In genomic region chr6:25756382-25757354, GRCh38 we compare ENCODE assay signal across 38 cellular contexts. TPM values are rescaled to one million over a fixed set of nuclear protein-coding genes. Genes with fewer than 3 reads are reported as not detected.
A peak's percentile ranks its signal among the peaks of the same experiment; 100 is the strongest.
DNase-seq lines count a peak whose midpoint lies in the region; ATAC-seq and TF ChIP-seq lines count a peak whose summit lies in the region.
"Had no signal": no experiment of that assay in that cellular context is flagged by ENCODE, and none has a peak within 500 bp of the region (broad histone marks: within the 10 kb centered on the region; RNA-seq: fewer than 3 reads in every experiment).

No MANE protein-coding gene starts in this region.

- peaks cover 43% of the 10 kb centered on the region for H3K27me3 Mint-ChIP-seq in activated T-cell treated with anti-CD3 and anti-CD28 coated beads, Interleukin-2, amount 50 U/mL, for 72 hours (ENCODE audit: low read depth)

- no peak for TF ChIP-seq CTCF in 22Rv1 (IDR thresholded peaks at IDR 0.05)
- no peak for TF ChIP-seq CTCF in VCaP (conservative IDR thresholded peaks at IDR 0.05)
- TF ChIP-seq CTCF in liver (IDR thresholded peaks at IDR 0.05; ENCODE audit: low read depth, low read length, missing input control) = no peak
- no peak for TF ChIP-seq CTCF in BE2C (IDR thresholded peaks at IDR 0.05; ENCODE audit: low read depth, low read length)

- ATAC-seq in activated T-cell treated with anti-CD3 and anti-CD28 coated beads, Interleukin-2, amount 50 U/mL, for 72 hours (replicated peaks in 1 of 2) = no peak
- ATAC-seq in HG03571 (IDR thresholded peaks at IDR 0.05; ENCODE audit: unreplicated experiment) = no peak
- ATAC-seq: PC-3; right cardiac atrium; Right ventricle myocardium inferior; stimulated activated effector memory CD8-positive, alpha-beta T cell treated with anti-CD3 and anti-CD28 coated beads, Interleukin-12 subunit alpha, Interleukin-12 subunit beta, amount 100 ng/mL, for 72 hours; WTC11 had no signal

- peaks cover 6 to 40% (median 29%) of the 10 kb centered on the region in 4 donors for H3K4me1 ChIP-seq in liver (ENCODE audit: control insufficient read depth in 4 of 4, insufficient read depth in 4 of 4, low read length in 3 of 4)
- H3K4me1 ChIP-seq in BE2C = no peaks in the 10 kb centered on the region
- H3K4me1 ChIP-seq: adrenal gland; BLaER1 treated with 17β-estradiol and CSF1 and Interleukin-3, amounts not matched to agents 10 nM and 100 nM; parathyroid adenoma had no signal

- H3K9me3 ChIP-seq in liver (ENCODE audit: control insufficient read depth in 4 of 4, low read length in 3 of 4) (no peaks in the 10 kb centered on the region), BE2C (no peaks in the 10 kb centered on the region)
- H3K9me3 ChIP-seq: adrenal gland; BLaER1 treated with 17β-estradiol and CSF1 and Interleukin-3, amounts not matched to agents 10 nM and 100 nM; Caco-2 had no signal

- H3K4me3 Mint-ChIP-seq in activated T-cell treated with anti-CD3 and anti-CD28 coated beads, Interleukin-2, amount 50 U/mL, for 72 hours = no peak overlapping the region
- H3K4me3 Mint-ChIP-seq: activated naive CD4-positive, alpha-beta T cell treated with anti-CD3 and anti-CD28 coated beads for 36 hours; activated T-helper 1 cell treated with anti-CD3 and anti-CD28 coated beads, Interleukin-12 subunit alpha, Interleukin-12 subunit beta, Interleukin-2, Interleukin-4 antibody, amounts not matched to agents 30 ng/mL and 10 ng/mL and 1 ng/mL, durations not matched to agents 14 hours and 24 hours and 36 hours; neural crest cell; stimulated activated effector memory CD8-positive, alpha-beta T cell treated with anti-CD3 and anti-CD28 coated beads, Interleukin-12 subunit alpha, Interleukin-12 subunit beta, amount 100 ng/mL, for 72 hours; WTC11 had no signal

- H3K27me3 ChIP-seq in liver (ENCODE audit: control insufficient read depth in 4 of 4, insufficient read depth in 4 of 4, low read length in 3 of 4) (no peaks in the 10 kb centered on the region), BE2C (no peaks in the 10 kb centered on the region)
- H3K27me3 ChIP-seq: adrenal gland; BLaER1 treated with 17β-estradiol and CSF1 and Interleukin-3, amounts not matched to agents 10 nM and 100 nM; brain microvascular endothelial cell had no signal

- peak overlapping the region; percentile 54 to 69 (median 68) for H3K4me3 ChIP-seq in liver (ENCODE audit: low read depth in 1 of 3, low read length in 3 of 3)
- no peak overlapping the region for H3K4me3 ChIP-seq in BE2C (ENCODE audit: low read depth, low read length)
- H3K4me3 ChIP-seq: adrenal gland; BLaER1 treated with 17β-estradiol and CSF1 and Interleukin-3, amounts not matched to agents 10 nM and 100 nM; lung had no signal

- peak; percentile 56 to 58 for TF ChIP-seq RAD21 in liver (IDR thresholded peaks at IDR 0.05)

- DNase-seq in LHCN-M2 (ENCODE audit: low read depth) = peak; percentile 2
- no peak for DNase-seq in BE2C
- no peak for DNase-seq in activated T-cell treated with anti-CD3 and anti-CD28 coated beads, Interleukin-2, amount 50 U/mL, for 72 hours
- no peak for DNase-seq in GM19238 (ENCODE audit: insufficient read length, low spot score)
- DNase-seq: ACHN; activated CD4-positive, alpha-beta T cell treated with anti-CD3 and anti-CD28 coated beads, Interleukin-2, amount 50 U/mL, for 4 hours; activated naive CD4-positive, alpha-beta T cell treated with anti-CD3 and anti-CD28 coated beads for 36 hours; adrenal gland; brain microvascular endothelial cell; Caco-2; DND-41; effector CD4-positive, alpha-beta T cell; foreskin fibroblast; head of caudate nucleus; Karpas-422; kidney; NCI-H1105; NCI-H1930; PC-3; right cardiac atrium; stimulated activated CD4-positive, alpha-beta T cell treated with anti-CD3 and anti-CD28 coated beads, Interleukin-4, amount 100 ng/mL, for 24 hours; T-helper 9 cell; trophoblast cell had no signal

- H3K36me3 Mint-ChIP-seq in activated T-cell treated with anti-CD3 and anti-CD28 coated beads, Interleukin-2, amount 50 U/mL, for 72 hours (ENCODE audit: insufficient read depth in 2 of 2) = no peaks in the 10 kb centered on the region
- H3K36me3 Mint-ChIP-seq: stimulated activated effector memory CD8-positive, alpha-beta T cell treated with anti-CD3 and anti-CD28 coated beads, Interleukin-12 subunit alpha, Interleukin-12 subunit beta, amount 100 ng/mL, for 72 hours; WTC11 had no signal

- peak overlapping the region in 1 of 2 donors; percentile 34 for H3K9ac ChIP-seq in liver (ENCODE audit: low read depth in 1 of 2, low read length in 2 of 2)
- H3K9ac ChIP-seq: BLaER1 treated with 17β-estradiol and CSF1 and Interleukin-3, amounts not matched to agents 10 nM and 100 nM; parathyroid adenoma had no signal

- no peaks in the 10 kb centered on the region for H3K4me1 Mint-ChIP-seq in activated T-cell treated with anti-CD3 and anti-CD28 coated beads, Interleukin-2, amount 50 U/mL, for 72 hours (ENCODE audit: low read depth)
- H3K4me1 Mint-ChIP-seq: neural crest cell; stimulated activated effector memory CD8-positive, alpha-beta T cell treated with anti-CD3 and anti-CD28 coated beads, Interleukin-12 subunit alpha, Interleukin-12 subunit beta, amount 100 ng/mL, for 72 hours; WTC11 had no signal

- H3K27ac ChIP-seq in 22Rv1 (peak overlapping the region; percentile 88; the same call in 1 of the 2 replicates), VCaP (peak overlapping the region; percentile 98), liver (ENCODE audit: low read depth in 1 of 2, low read length in 2 of 2) (peak overlapping the region; percentile 74 to 83)
- H3K27ac ChIP-seq: adrenal gland; BLaER1 treated with 17β-estradiol and CSF1 and Interleukin-3, amounts not matched to agents 10 nM and 100 nM; brain microvascular endothelial cell; epithelial cell of prostate; HL-60; parathyroid adenoma had no signal

- no peaks in the 10 kb centered on the region for H3K9me3 Mint-ChIP-seq in activated T-cell treated with anti-CD3 and anti-CD28 coated beads, Interleukin-2, amount 50 U/mL, for 72 hours
- H3K9me3 Mint-ChIP-seq: activated naive CD4-positive, alpha-beta T cell treated with anti-CD3 and anti-CD28 coated beads for 36 hours; activated T-helper 1 cell treated with anti-CD3 and anti-CD28 coated beads, Interleukin-12 subunit alpha, Interleukin-12 subunit beta, Interleukin-2, Interleukin-4 antibody, amounts not matched to agents 30 ng/mL and 10 ng/mL and 1 ng/mL, durations not matched to agents 14 hours and 24 hours and 36 hours; neural crest cell; stimulated activated effector memory CD8-positive, alpha-beta T cell treated with anti-CD3 and anti-CD28 coated beads, Interleukin-12 subunit alpha, Interleukin-12 subunit beta, amount 100 ng/mL, for 72 hours; WTC11 had no signal

- no peak overlapping the region for H3K27ac Mint-ChIP-seq in activated T-cell treated with anti-CD3 and anti-CD28 coated beads, Interleukin-2, amount 50 U/mL, for 72 hours
- H3K27ac Mint-ChIP-seq: activated naive CD4-positive, alpha-beta T cell treated with anti-CD3 and anti-CD28 coated beads for 36 hours; activated T-helper 1 cell treated with anti-CD3 and anti-CD28 coated beads, Interleukin-12 subunit alpha, Interleukin-12 subunit beta, Interleukin-2, Interleukin-4 antibody, amounts not matched to agents 30 ng/mL and 10 ng/mL and 1 ng/mL, durations not matched to agents 14 hours and 24 hours and 36 hours; stimulated activated effector memory CD8-positive, alpha-beta T cell treated with anti-CD3 and anti-CD28 coated beads, Interleukin-12 subunit alpha, Interleukin-12 subunit beta, amount 100 ng/mL, for 72 hours; WTC11 had no signal

- WGBS in liver = 30% methylated on average over 9 of the region's 9 CpGs

- H3K36me3 ChIP-seq in liver (ENCODE audit: control insufficient read depth in 4 of 4, insufficient read depth in 3 of 4, low read depth in 1 of 4, low read length in 3 of 4) = no peaks in the 10 kb centered on the region
- H3K36me3 ChIP-seq in BE2C = no peaks in the 10 kb centered on the region
- H3K36me3 ChIP-seq: adrenal gland; BLaER1 treated with 17β-estradiol and CSF1 and Interleukin-3, amounts not matched to agents 10 nM and 100 nM; brain microvascular endothelial cell had no signal

TF ChIP-seq in liver, 16 proteins besides CTCF, POLR2A, EP300 and RAD21 (continues in another document):
- peak; percentile 21 for TF ChIP-seq NR2F2 (IDR thresholded peaks at IDR 0.05)
- TF ChIP-seq REST (IDR thresholded peaks at IDR 0.05) = peak; percentile 83
- peak; percentile 52 for TF ChIP-seq MAX (IDR thresholded peaks at IDR 0.05)
- no peak for TF ChIP-seq GABPA (IDR thresholded peaks at IDR 0.05 in 1 of 2, conservative IDR thresholded peaks at IDR 0.05 in 1 of 2)
- TF ChIP-seq TAF1 (conservative IDR thresholded peaks at IDR 0.05) = peak; percentile 47

RNA-seq across cellular contexts. Expression of gene SLC17A4, which starts 2.1 kb away (rescaled TPM):
- not detected in 2 replicates for total RNA-seq in LHCN-M2 (2014; rRNA removed)
- polyA plus RNA-seq in LHCN-M2 (2012) = not detected
- 10 to 100 TPM in 1 of 2 donors, 1 to 10 TPM in 1; 4.6 to 27.3 TPM for total RNA-seq in liver
- polyA plus RNA-seq in liver = 10 to 100 TPM in 1 of 2 donors, 1 to 10 TPM in 1; 4.4 to 12.1 TPM
- not detected for polyA plus RNA-seq in BE2C (2012; ENCODE audit: insufficient read depth, insufficient read length, low read depth)
- total RNA-seq in activated T-cell treated with anti-CD3 and anti-CD28 coated beads, Interleukin-2, amount 50 U/mL, for 72 hours = not detected
- total RNA-seq: activated naive CD4-positive, alpha-beta T cell treated with anti-CD3 and anti-CD28 coated beads for 36 hours; activated T-helper 1 cell treated with anti-CD3 and anti-CD28 coated beads, Interleukin-12 subunit alpha, Interleukin-12 subunit beta, Interleukin-2, Interleukin-4 antibody, amounts not matched to agents 30 ng/mL and 10 ng/mL and 1 ng/mL, durations not matched to agents 14 hours and 24 hours and 36 hours; adrenal gland; lung; neural crest cell; PC-3; right cardiac atrium; Right ventricle myocardium inferior; subcutaneous adipose tissue; WTC11 had no signal
- polyA plus RNA-seq: lung had no signal
